Comparison of ENCODE assay signal across 13 cellular contexts in genomic region chr17:63249256-63250006, GRCh38.
A peak's percentile ranks its signal among the peaks of the same experiment; 100 is the strongest.
DNase-seq lines count a peak whose midpoint lies in the region; ATAC-seq, FAIRE-seq and TF ChIP-seq lines count a peak whose summit lies in the region.
"Had no signal": no experiment of that assay in that cellular context is flagged by ENCODE, and none has a peak within 500 bp of the region (broad histone marks: within the 10 kb centered on the region; RNA-seq: fewer than 3 reads in every experiment).

No MANE protein-coding gene starts in this region.

- POLR2A ChIA-PET in A549 (lab: Yijun Ruan, JAX), result no interaction called here
- POLR2A ChIA-PET in IMR-90 (lab: Charles Lee; ENCODE audit: unreplicated experiment), result no interaction called here

- TF ChIP-seq POLR2A in A549 (IDR thresholded peaks at IDR 0.05; ENCODE audit: low read length), result no peak
- no peak for TF ChIP-seq POLR2A in IMR-90 (IDR thresholded peaks at IDR 0.05; ENCODE audit: low read depth, low read length)

- in situ Hi-C loops in IMR-90 (cut with MboI; ENCODE audit: low sequenced_read_pairs), result no loop called here

- no peak for TF ChIP-seq RAD21 in A549 (conservative IDR thresholded peaks at IDR 0.05 in 1 of 2, IDR thresholded peaks at IDR 0.05 in 1 of 2)
- no peak for TF ChIP-seq RAD21 in IMR-90 (IDR thresholded peaks at IDR 0.05; ENCODE audit: low read length)

- H3K9me3 ChIP-seq in A549 (no peaks in the 10 kb centered on the region), IMR-90 (ENCODE audit: control insufficient read depth, insufficient read depth, low read length) (no peaks in the 10 kb centered on the region), adipocyte (ENCODE audit: control insufficient read depth, low read length) (peaks cover 3% of the 10 kb centered on the region)

- H3K4me3 ChIP-seq in A549, result no peak overlapping the region
- H3K4me3 ChIP-seq in IMR-90 (ENCODE audit: insufficient read depth, low read depth, low read length), result no peak overlapping the region
- peak overlapping the region; percentile 53 for H3K4me3 ChIP-seq in adipocyte (ENCODE audit: low read length)
- H3K4me3 ChIP-seq: tibial nerve had no signal

- peak; percentile 36 for FAIRE-seq in A549 (lab: Jason Lieb, UNC)

- H4K5ac ChIP-seq in IMR-90 (ENCODE audit: low read depth, low read length), result no peak overlapping the region

- ATAC-seq in A549 (no peak), IMR-90 (ENCODE audit: low read depth) (no peak), left ventricle myocardium superior (peak; percentile 60), HG02571 (IDR thresholded peaks at IDR 0.05; ENCODE audit: unreplicated experiment) (no peak)

- H2AK9ac ChIP-seq in IMR-90 (replicated peaks; ENCODE audit: low read depth, low read length, poor library complexity), result no peak overlapping the region

- 61% methylated on average over 4 of the region's 4 CpGs for WGBS in A549 (ENCODE audit: missing lambda C conversion rate)
- WGBS in IMR-90 (ENCODE audit: extremely low coverage in 2 of 2, insufficient read length in 1 of 2), 2 experiments, result no CpG with 5 or more reads among the region's 4 CpGs

- H3K9ac ChIP-seq in IMR-90 (ENCODE audit: low read depth, low read length), result no peak overlapping the region
- no peak overlapping the region for H3K9ac ChIP-seq in adipocyte (ENCODE audit: low read length)
- H3K9ac ChIP-seq: parathyroid adenoma had no signal

- dilution Hi-C loops in IMR-90 (cut with HindIII; ENCODE audit: low sequenced_read_pairs, unreplicated experiment), result no loop called here

- no peak overlapping the region for H2AK5ac ChIP-seq in IMR-90 (ENCODE audit: low read depth, low read length)

- peaks cover 10% of the 10 kb centered on the region; the same call in 1 of the 2 replicates for H4K20me1 ChIP-seq in IMR-90 (ENCODE audit: insufficient read depth, low read length)

- 0 out of 2 replicates have a peak, but pooled peaks cover 3% of the 10 kb centered on the region for H3K9me1 ChIP-seq in IMR-90 (ENCODE audit: insufficient read depth, low read length)

- H2BK15ac ChIP-seq in IMR-90 (ENCODE audit: low read depth, low read length), result no peak overlapping the region

- no peak overlapping the region for H3K4ac ChIP-seq in IMR-90 (ENCODE audit: low read depth, low read length)

- 0 out of 2 replicates have a peak overlapping the region, but pooled peaks have one; percentile 17 for H3K23ac ChIP-seq in IMR-90 (ENCODE audit: low read depth, low read length)

- H2AFZ ChIP-seq in IMR-90 (replicated peaks; ENCODE audit: low read length, poor library complexity), result no peak overlapping the region
- H2AFZ ChIP-seq: parathyroid adenoma had no signal

- DNase-seq in A549 (ENCODE audit: low read depth in 1 of 2, low spot score in 1 of 2) (no peak), IMR-90 (peak; percentile 42), adipocyte (ENCODE audit: low read depth) (no peak), left ventricle myocardium superior (no peak), anterior cingulate cortex (lab: John Stamatoyannopoulos, UW) (no peak), 8988T (no peak), NOMO-1 treated with dmso at 0.1 percent for 144 hours (lab: John Stamatoyannopoulos, UW; ENCODE audit: unreplicated experiment) (no peak)
- DNase-seq: activated gamma-delta T cell treated with Interleukin-2 at 50 U/mL for 16 hours; NCI-H446 treated with DMSO at 0.1 percent for 48 hours; stimulated activated CD4-positive, alpha-beta T cell treated with anti-CD3 and anti-CD28 coated beads, Interleukin-2, amount 100 ng/mL, for 24 hours had no signal

- intact Hi-C loops in IMR-90 (cut with micrococcal nuclease) (no loop called here), left ventricle myocardium superior (cut with micrococcal nuclease) (no loop called here)

- BruUV-seq in IMR-90 (replicated peaks; lab: Mats Ljungman, UMichigan), result no TSS peak

- no peak overlapping the region for H3K56ac ChIP-seq in IMR-90 (ENCODE audit: extremely low read depth, insufficient read depth, low read length)

- H3K4me1 ChIP-seq in A549 (peaks cover 7% of the 10 kb centered on the region; the same call in 1 of the 3 replicates), IMR-90 (ENCODE audit: control insufficient read depth, insufficient read depth, low read length) (no peaks in the 10 kb centered on the region; the same call in 1 of the 2 replicates), adipocyte (ENCODE audit: control insufficient read depth, insufficient read depth, low read length) (peaks cover 25% of the 10 kb centered on the region)

- no peak overlapping the region for H4K8ac ChIP-seq in IMR-90 (ENCODE audit: low read depth in 2 of 2, low read length in 2 of 2)

- H3K79me1 ChIP-seq in IMR-90 (ENCODE audit: low read depth in 1 of 2, low read length in 2 of 2), result peaks cover 5 to 24% of the 10 kb centered on the region in 2 experiments

- H3K4me2 ChIP-seq in A549 (no peak overlapping the region), IMR-90 (ENCODE audit: low read depth, low read length) (no peak overlapping the region)

- no peak overlapping the region for H4K91ac ChIP-seq in IMR-90 (ENCODE audit: insufficient read depth, low read depth, low read length)

- H3K18ac ChIP-seq in IMR-90 (ENCODE audit: low read depth, low read length), result no peak overlapping the region

- TF ChIP-seq CTCF in A549 (IDR thresholded peaks at IDR 0.05) (no peak), IMR-90 (conservative IDR thresholded peaks at IDR 0.05; ENCODE audit: low read depth, low read length) (no peak)

- no peak overlapping the region for H2BK5ac ChIP-seq in IMR-90 (ENCODE audit: low read depth, low read length, poor library complexity, severe bottlenecking)

- H3K27ac ChIP-seq in A549 (no peak overlapping the region), IMR-90 (ENCODE audit: insufficient read depth, low read length) (no peak overlapping the region)
- H3K27ac ChIP-seq: parathyroid adenoma, tibial nerve had no signal

- H3K27me3 ChIP-seq in IMR-90 (ENCODE audit: control insufficient read depth, insufficient read depth, low read length), result no peaks in the 10 kb centered on the region
- no peaks in the 10 kb centered on the region for H3K27me3 ChIP-seq in adipocyte (replicated peaks; ENCODE audit: control insufficient read depth, insufficient read depth, low read length)
- H3K27me3 ChIP-seq: tibial nerve had no signal

- no peak overlapping the region for H2BK120ac ChIP-seq in IMR-90 (ENCODE audit: low read depth, low read length)

- H2BK20ac ChIP-seq in IMR-90 (ENCODE audit: low read depth, low read length), result no peak overlapping the region

- TF ChIP-seq EP300 in A549 (IDR thresholded peaks at IDR 0.05), result no peak

- CTCF ChIA-PET in A549 (lab: Yijun Ruan, JAX), result interaction anchor here (0.7 to 2.1 kb wide), 3 partner anchors 9 to 254 kb away, joined by 3 to 4 read pairs (median 4); no protein-coding TSS in a partner anchor
- CTCF ChIA-PET in IMR-90 (lab: Yijun Ruan, JAX), result interaction anchor here (1.1 kb wide), 1 partner anchor 13 kb away, joined by 3 read pairs; no protein-coding TSS in a partner anchor

- H3K14ac ChIP-seq in IMR-90 (replicated peaks; ENCODE audit: low read depth, low read length), result no peak overlapping the region

- H3K36me3 ChIP-seq in IMR-90 (ENCODE audit: control insufficient read depth, insufficient read depth, low read length) (no peaks in the 10 kb centered on the region; the same call in 1 of the 2 replicates), adipocyte (ENCODE audit: control insufficient read depth, insufficient read depth, low read length, severe bottlenecking) (peaks cover 1% of the 10 kb centered on the region)

TF ChIP-seq in A549, 52 proteins besides CTCF, POLR2A, EP300 and RAD21 (continues in another document):
- TF ChIP-seq MAZ (IDR thresholded peaks at IDR 0.05; ENCODE audit: borderline replicate concordance, low read depth, low read length) (no peak), HOXA7 (CRISPR knock-in tag; IDR thresholded peaks at IDR 0.05) (no peak), HEYL (CRISPR knock-in tag; IDR thresholded peaks at IDR 0.05) (no peak)
- TF ChIP-seq, protein P1, sequence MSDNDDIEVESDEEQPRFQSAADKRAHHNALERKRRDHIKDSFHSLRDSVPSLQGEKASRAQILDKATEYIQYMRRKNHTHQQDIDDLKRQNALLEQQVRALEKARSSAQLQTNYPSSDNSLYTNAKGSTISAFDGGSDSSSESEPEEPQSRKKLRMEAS (IDR thresholded peaks at IDR 0.05), result no peak

TF ChIP-seq in IMR-90, 13 proteins besides CTCF, POLR2A, EP300 and RAD21:
- no peak for TF ChIP-seq SMC3 (IDR thresholded peaks at IDR 0.05; ENCODE audit: low read depth, low read length)
- TF ChIP-seq MXI1 (IDR thresholded peaks at IDR 0.05; ENCODE audit: borderline replicate concordance, low read depth, low read length), result no peak
- no peak for TF ChIP-seq ELK1 (IDR thresholded peaks at IDR 0.05; ENCODE audit: borderline replicate concordance, low read depth, low read length)
- TF ChIP-seq NFE2L2 (IDR thresholded peaks at IDR 0.05; ENCODE audit: low read depth, low read length), result no peak
- TF ChIP-seq CEBPB (IDR thresholded peaks at IDR 0.05; ENCODE audit: low read depth, low read length), result no peak
- no peak for TF ChIP-seq RFX5 (IDR thresholded peaks at IDR 0.05; ENCODE audit: low read depth, low read length)
- no peak for TF ChIP-seq MAFK (IDR thresholded peaks at IDR 0.05; ENCODE audit: low read depth, low read length)
- TF ChIP-seq MAZ (IDR thresholded peaks at IDR 0.05; ENCODE audit: borderline replicate concordance, low read depth, low read length), result no peak
- TF ChIP-seq BHLHE40 (IDR thresholded peaks at IDR 0.05; ENCODE audit: low read depth, low read length), result no peak
- TF ChIP-seq FOS (IDR thresholded peaks at IDR 0.05; ENCODE audit: low read depth, low read length), result no peak
- no peak for TF ChIP-seq RCOR1 (IDR thresholded peaks at IDR 0.05; ENCODE audit: insufficient replicate concordance, low read length)
- no peak for TF ChIP-seq CHD1 (IDR thresholded peaks at IDR 0.05; ENCODE audit: low read depth, low read length)
- TF ChIP-seq, protein P2, sequence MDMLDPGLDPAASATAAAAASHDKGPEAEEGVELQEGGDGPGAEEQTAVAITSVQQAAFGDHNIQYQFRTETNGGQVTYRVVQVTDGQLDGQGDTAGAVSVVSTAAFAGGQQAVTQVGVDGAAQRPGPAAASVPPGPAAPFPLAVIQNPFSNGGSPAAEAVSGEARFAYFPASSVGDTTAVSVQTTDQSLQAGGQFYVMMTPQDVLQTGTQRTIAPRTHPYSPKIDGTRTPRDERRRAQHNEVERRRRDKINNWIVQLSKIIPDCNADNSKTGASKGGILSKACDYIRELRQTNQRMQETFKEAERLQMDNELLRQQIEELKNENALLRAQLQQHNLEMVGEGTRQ (IDR thresholded peaks at IDR 0.05; ENCODE audit: low read depth, low read length), result no peak
